In the genomic region with DNA sequence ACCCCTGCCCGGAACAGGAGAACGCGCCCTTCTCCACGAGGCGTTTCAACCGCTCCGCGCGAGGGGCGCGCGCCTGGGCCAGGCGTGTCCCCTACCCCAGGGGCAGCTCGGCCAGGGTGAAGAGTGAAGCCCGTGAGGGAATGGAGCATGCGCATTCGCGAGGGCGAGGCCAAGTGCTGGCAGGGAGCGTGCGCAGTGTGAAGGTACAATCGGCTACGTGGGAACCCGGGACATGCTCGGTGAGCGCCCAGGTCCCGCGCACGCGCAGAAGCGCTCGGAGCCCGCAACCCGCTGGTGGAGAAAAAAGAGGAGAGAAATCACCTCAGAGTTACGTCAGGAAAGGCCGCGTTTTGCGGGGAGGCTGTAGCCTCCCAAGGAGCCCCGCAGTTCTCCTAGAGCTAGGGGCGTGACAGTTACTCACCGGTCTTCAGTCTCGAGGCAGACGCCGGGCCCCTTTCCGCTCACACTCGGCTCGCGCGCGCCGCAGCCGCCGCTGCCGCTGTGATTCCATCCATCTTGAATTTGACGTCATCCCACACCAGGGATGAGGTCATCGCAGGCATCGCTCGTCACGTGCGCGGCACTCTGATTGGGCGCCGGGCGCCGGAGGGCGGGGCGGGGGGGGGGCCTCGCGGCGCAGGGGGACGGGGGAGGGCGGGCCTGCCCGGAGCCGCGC, we compare ENCODE assay signal across 1 cellular context.
A peak's percentile ranks its signal among the peaks of the same experiment; 100 is the strongest.
TF ChIP-seq lines count a peak whose summit lies in the region.

TSS of gene ZBTB21 (minus strand) at position 530 of the 676 bp plus-strand sequence. CDS start 16,265 bp downstream, outside the sequence.

TF ChIP-seq in HepG2, 621 proteins besides CTCF, POLR2A, EP300 and RAD21 (continued from another document and continues in another):
- TF ChIP-seq, protein P1, sequence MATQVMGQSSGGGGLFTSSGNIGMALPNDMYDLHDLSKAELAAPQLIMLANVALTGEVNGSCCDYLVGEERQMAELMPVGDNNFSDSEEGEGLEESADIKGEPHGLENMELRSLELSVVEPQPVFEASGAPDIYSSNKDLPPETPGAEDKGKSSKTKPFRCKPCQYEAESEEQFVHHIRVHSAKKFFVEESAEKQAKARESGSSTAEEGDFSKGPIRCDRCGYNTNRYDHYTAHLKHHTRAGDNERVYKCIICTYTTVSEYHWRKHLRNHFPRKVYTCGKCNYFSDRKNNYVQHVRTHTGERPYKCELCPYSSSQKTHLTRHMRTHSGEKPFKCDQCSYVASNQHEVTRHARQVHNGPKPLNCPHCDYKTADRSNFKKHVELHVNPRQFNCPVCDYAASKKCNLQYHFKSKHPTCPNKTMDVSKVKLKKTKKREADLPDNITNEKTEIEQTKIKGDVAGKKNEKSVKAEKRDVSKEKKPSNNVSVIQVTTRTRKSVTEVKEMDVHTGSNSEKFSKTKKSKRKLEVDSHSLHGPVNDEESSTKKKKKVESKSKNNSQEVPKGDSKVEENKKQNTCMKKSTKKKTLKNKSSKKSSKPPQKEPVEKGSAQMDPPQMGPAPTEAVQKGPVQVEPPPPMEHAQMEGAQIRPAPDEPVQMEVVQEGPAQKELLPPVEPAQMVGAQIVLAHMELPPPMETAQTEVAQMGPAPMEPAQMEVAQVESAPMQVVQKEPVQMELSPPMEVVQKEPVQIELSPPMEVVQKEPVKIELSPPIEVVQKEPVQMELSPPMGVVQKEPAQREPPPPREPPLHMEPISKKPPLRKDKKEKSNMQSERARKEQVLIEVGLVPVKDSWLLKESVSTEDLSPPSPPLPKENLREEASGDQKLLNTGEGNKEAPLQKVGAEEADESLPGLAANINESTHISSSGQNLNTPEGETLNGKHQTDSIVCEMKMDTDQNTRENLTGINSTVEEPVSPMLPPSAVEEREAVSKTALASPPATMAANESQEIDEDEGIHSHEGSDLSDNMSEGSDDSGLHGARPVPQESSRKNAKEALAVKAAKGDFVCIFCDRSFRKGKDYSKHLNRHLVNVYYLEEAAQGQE (IDR thresholded peaks at IDR 0.05; ENCODE audit: borderline replicate concordance in 1 of 2, low read depth in 1 of 2, low read length in 2 of 2), result no peak
- TF ChIP-seq ZNF724P (CRISPR knock-in tag; IDR thresholded peaks at IDR 0.05; ENCODE audit: borderline replicate concordance) (0 out of 2 replicates have a peak, but pooled peaks have one; percentile 16), CENPT (CRISPR knock-in tag; IDR thresholded peaks at IDR 0.05; ENCODE audit: low read depth) (no peak), GMEB2 (CRISPR knock-in tag; IDR thresholded peaks at IDR 0.05; ENCODE audit: low read depth) (no peak), DR1 (CRISPR knock-in tag; IDR thresholded peaks at IDR 0.05) (peak; percentile 72; the same call in 1 of the 2 replicates), NONO (IDR thresholded peaks at IDR 0.05) (no peak), NONO (CRISPR knock-in tag; conservative IDR thresholded peaks at IDR 0.05) (peak; percentile 69), ARNTL (CRISPR knock-in tag; IDR thresholded peaks at IDR 0.05) (peak; percentile 35; the same call in 1 of the 2 replicates), IKZF1 (IDR thresholded peaks at IDR 0.05) (no peak), SAP130 (CRISPR knock-in tag; IDR thresholded peaks at IDR 0.05; ENCODE audit: low read depth) (peak; percentile 40), HNRNPUL1 (IDR thresholded peaks at IDR 0.05; ENCODE audit: low read depth, low read length) (no peak), ZSCAN20 (CRISPR knock-in tag; IDR thresholded peaks at IDR 0.05; ENCODE audit: borderline replicate concordance) (no peak), ZNF552 (CRISPR knock-in tag; IDR thresholded peaks at IDR 0.05; ENCODE audit: borderline replicate concordance) (peak; percentile 28; the same call in 1 of the 2 replicates), ZNF564 (CRISPR knock-in tag; IDR thresholded peaks at IDR 0.05) (no peak), ATF3 (CRISPR knock-in tag; IDR thresholded peaks at IDR 0.05) (peak; percentile 80; the same call in 1 of the 2 replicates), LBX2 (CRISPR knock-in tag; IDR thresholded peaks at IDR 0.05; ENCODE audit: borderline replicate concordance) (peak; percentile 33; the same call in 1 of the 2 replicates), ERF (CRISPR knock-in tag; IDR thresholded peaks at IDR 0.05) (peak; percentile 9), ISX (CRISPR knock-in tag; conservative IDR thresholded peaks at IDR 0.05) (0 out of 2 replicates have a peak, but pooled peaks have one; percentile 17), PLRG1 (conservative IDR thresholded peaks at IDR 0.05) (no peak), ZNF383 (CRISPR knock-in tag; IDR thresholded peaks at IDR 0.05; ENCODE audit: borderline replicate concordance) (no peak), ZBTB7A (CRISPR knock-in tag; IDR thresholded peaks at IDR 0.05) (peak; percentile 67; the same call in 1 of the 2 replicates), SAFB2 (CRISPR knock-in tag; IDR thresholded peaks at IDR 0.05; ENCODE audit: borderline replicate concordance, low read depth) (no peak; the same call in 1 of the 2 replicates), E2F5 (CRISPR knock-in tag; conservative IDR thresholded peaks at IDR 0.05) (no peak), AGO2 (optimal IDR thresholded peaks at IDR 0.05; ENCODE audit: low read depth, low read length) (no peak), HIVEP1 (CRISPR knock-in tag; IDR thresholded peaks at IDR 0.05) (peak; percentile 59; the same call in 1 of the 2 replicates), ZNF414 (CRISPR knock-in tag; IDR thresholded peaks at IDR 0.05) (peak; percentile 79; the same call in 1 of the 2 replicates), ZNF280B (CRISPR knock-in tag; IDR thresholded peaks at IDR 0.05; ENCODE audit: borderline replicate concordance) (peak; percentile 55; the same call in 1 of the 2 replicates), ZNF10 (CRISPR knock-in tag; IDR thresholded peaks at IDR 0.05; ENCODE audit: borderline replicate concordance, low read depth) (no peak), ZNF276 (CRISPR knock-in tag; IDR thresholded peaks at IDR 0.05; ENCODE audit: low read depth) (peak; percentile 22; the same call in 1 of the 2 replicates), ZSCAN29 (CRISPR knock-in tag; conservative IDR thresholded peaks at IDR 0.05) (0 out of 2 replicates have a peak, but pooled peaks have one; percentile 10), PRDM4 (CRISPR knock-in tag; IDR thresholded peaks at IDR 0.05; ENCODE audit: borderline replicate concordance) (no peak), MLLT10 (CRISPR knock-in tag; IDR thresholded peaks at IDR 0.05) (no peak), PBX3 (CRISPR knock-in tag; IDR thresholded peaks at IDR 0.05; ENCODE audit: borderline replicate concordance) (no peak), NFIC (IDR thresholded peaks at IDR 0.05; ENCODE audit: low read length) (no peak), SPEN (CRISPR knock-in tag; IDR thresholded peaks at IDR 0.05; ENCODE audit: low read depth) (peak; percentile 65)
- TF ChIP-seq, protein P2, sequence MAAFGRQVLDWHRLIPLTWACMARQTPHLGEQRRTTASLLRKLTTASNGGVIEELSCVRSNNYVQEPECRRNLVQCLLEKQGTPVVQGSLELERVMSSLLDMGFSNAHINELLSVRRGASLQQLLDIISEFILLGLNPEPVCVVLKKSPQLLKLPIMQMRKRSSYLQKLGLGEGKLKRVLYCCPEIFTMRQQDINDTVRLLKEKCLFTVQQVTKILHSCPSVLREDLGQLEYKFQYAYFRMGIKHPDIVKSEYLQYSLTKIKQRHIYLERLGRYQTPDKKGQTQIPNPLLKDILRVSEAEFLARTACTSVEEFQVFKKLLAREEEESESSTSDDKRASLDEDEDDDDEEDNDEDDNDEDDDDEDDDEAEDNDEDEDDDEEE (CRISPR knock-in tag; IDR thresholded peaks at IDR 0.05), result no peak
- TF ChIP-seq, protein P3, sequence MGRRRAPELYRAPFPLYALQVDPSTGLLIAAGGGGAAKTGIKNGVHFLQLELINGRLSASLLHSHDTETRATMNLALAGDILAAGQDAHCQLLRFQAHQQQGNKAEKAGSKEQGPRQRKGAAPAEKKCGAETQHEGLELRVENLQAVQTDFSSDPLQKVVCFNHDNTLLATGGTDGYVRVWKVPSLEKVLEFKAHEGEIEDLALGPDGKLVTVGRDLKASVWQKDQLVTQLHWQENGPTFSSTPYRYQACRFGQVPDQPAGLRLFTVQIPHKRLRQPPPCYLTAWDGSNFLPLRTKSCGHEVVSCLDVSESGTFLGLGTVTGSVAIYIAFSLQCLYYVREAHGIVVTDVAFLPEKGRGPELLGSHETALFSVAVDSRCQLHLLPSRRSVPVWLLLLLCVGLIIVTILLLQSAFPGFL (CRISPR knock-in tag; IDR thresholded peaks at IDR 0.05), result no peak
